18 cellular contexts compared by ENCODE assay signal in genomic region chr7:119482671-119483070, GRCh38.
"Had no signal": no experiment of that assay in that cellular context is flagged by ENCODE, and none has a peak within 500 bp of the region (broad histone marks: within the 10 kb centered on the region; RNA-seq: fewer than 3 reads in every experiment).

No MANE protein-coding gene starts in this region.

- H3K9me3 ChIP-seq: gastroesophageal sphincter, tibial nerve had no signal

- H3K4me3 ChIP-seq: gastroesophageal sphincter, heart left ventricle, left ventricle myocardium inferior, tibial nerve had no signal

- H3K4me1 ChIP-seq: gastroesophageal sphincter, heart left ventricle, left ventricle myocardium inferior, tibial nerve had no signal

- H3K27ac ChIP-seq: gastroesophageal sphincter, heart left ventricle, left ventricle myocardium inferior, tibial nerve had no signal

- H3K27me3 ChIP-seq: gastroesophageal sphincter, heart left ventricle, tibial nerve had no signal

- DNase-seq: activated CD4-positive, alpha-beta T cell treated with anti-CD3 and anti-CD28 coated beads, Interleukin-2, amount 10 ng/mL, durations not matched to agents 24 days and 14 days; activated CD4-positive, CD25-positive, alpha-beta regulatory T cell; activated CD8-positive, alpha-beta T cell treated with anti-CD3 and anti-CD28 coated beads for 36 hours; activated naive CD4-positive, alpha-beta T cell; activated naive CD8-positive, alpha-beta T cell treated with anti-CD3 and anti-CD28 coated beads for 36 hours; activated T-cell treated with anti-CD3 and anti-CD28 coated beads, Interleukin-2, amount 50 U/mL, for 1 hour; amniotic stem cell; effector CD4-positive, alpha-beta T cell; heart left ventricle; kidney glomerular epithelial cell; left ventricle myocardium inferior; stimulated activated CD4-positive, alpha-beta T cell treated with anti-CD3 and anti-CD28 coated beads, Interleukin-2, amount 100 ng/mL, for 24 hours; stimulated activated naive CD8-positive, alpha-beta T cell treated with anti-CD3 and anti-CD28 coated beads, Interleukin-15, Interleukin-2, amounts not matched to agents 100 U/mL and 50 U/mL, for 24 hours; substantia nigra had no signal

- H3K36me3 ChIP-seq: gastroesophageal sphincter, heart left ventricle, left ventricle myocardium inferior, tibial nerve had no signal

- ATAC-seq: activated CD8-positive, alpha-beta T cell treated with anti-CD3 and anti-CD28 coated beads for 36 hours; activated T-helper 17 cell treated with anti-CD3 and anti-CD28 coated beads, Interleukin-2, amount 50 U/mL, for 72 hours; esophagus mucosa; gastroesophageal sphincter; stimulated activated naive CD8-positive, alpha-beta T cell treated with anti-CD3 and anti-CD28 coated beads, Interleukin-15, Interleukin-2, amounts not matched to agents 100 U/mL and 50 U/mL, for 24 hours had no signal
